Comparison of ENCODE assay signal across 7 cellular contexts in genomic region chr12:104605685-104606084, GRCh38.
A peak's percentile ranks its signal among the peaks of the same experiment; 100 is the strongest.
DNase-seq lines count a peak whose midpoint lies in the region; ATAC-seq and TF ChIP-seq lines count a peak whose summit lies in the region.

No MANE protein-coding gene starts in this region.

- TF ChIP-seq CTCF in brain (conservative IDR thresholded peaks at IDR 0.05) (no peak), lower leg skin (IDR thresholded peaks at IDR 0.05) (no peak), tibial artery (IDR thresholded peaks at IDR 0.05) (no peak), ovary (IDR thresholded peaks at IDR 0.05) (no peak)

- H3K27me3 Mint-ChIP-seq in IgD-negative memory B cell (no peaks in the 10 kb centered on the region), brain (no peaks in the 10 kb centered on the region)
- no peaks in the 10 kb centered on the region for H3K27me3 Mint-ChIP-seq in stimulated activated naive B cell treated with anti-CD40 and anti-IgM and Interleukin-4, amounts not matched to agents 10 μg/mL and 1 μg/mL and 100 μg/mL, for 72 hours
- no peaks in the 10 kb centered on the region for H3K27me3 Mint-ChIP-seq in activated T-cell treated with anti-CD3 and anti-CD28 coated beads, Interleukin-2, amount 50 U/mL, for 72 hours (ENCODE audit: low read depth)

- H3K36me3 ChIP-seq in tibial artery (no peaks in the 10 kb centered on the region), ovary (no peaks in the 10 kb centered on the region)

- H3K4me3 Mint-ChIP-seq in IgD-negative memory B cell = peak overlapping the region in 3 of 4 donors; percentile 9 to 43 (median 35)
- H3K4me3 Mint-ChIP-seq in brain = peak overlapping the region in 2 of 5 experiments; percentile 5 to 11
- no peak overlapping the region for H3K4me3 Mint-ChIP-seq in stimulated activated naive B cell treated with anti-CD40 and anti-IgM and Interleukin-4, amounts not matched to agents 10 μg/mL and 1 μg/mL and 100 μg/mL, for 72 hours
- H3K4me3 Mint-ChIP-seq in activated T-cell treated with anti-CD3 and anti-CD28 coated beads, Interleukin-2, amount 50 U/mL, for 72 hours = no peak overlapping the region

- TF ChIP-seq POLR2A in lower leg skin (IDR thresholded peaks at IDR 0.05) = no peak
- TF ChIP-seq POLR2A in ovary (IDR thresholded peaks at IDR 0.05) = no peak

- intact Hi-C loops in lower leg skin (cut with DNase I; ENCODE audit: low total_unique reads) = no loop called here
- intact Hi-C loops in tibial artery (cut with DNase I; ENCODE audit: low total_unique reads) = no loop called here
- intact Hi-C loops in ovary (cut with DNase I) = no loop called here

- H3K27ac Mint-ChIP-seq in IgD-negative memory B cell (no peak overlapping the region), brain (peak overlapping the region in 4 of 5 experiments; percentile 11 to 90 (median 72))
- H3K27ac Mint-ChIP-seq in stimulated activated naive B cell treated with anti-CD40 and anti-IgM and Interleukin-4, amounts not matched to agents 10 μg/mL and 1 μg/mL and 100 μg/mL, for 72 hours = no peak overlapping the region
- no peak overlapping the region for H3K27ac Mint-ChIP-seq in activated T-cell treated with anti-CD3 and anti-CD28 coated beads, Interleukin-2, amount 50 U/mL, for 72 hours

- H3K9me3 Mint-ChIP-seq in IgD-negative memory B cell (no peaks in the 10 kb centered on the region), brain (peaks cover 0 to 3% (median 0%) of the 10 kb centered on the region in 5 experiments)
- no peaks in the 10 kb centered on the region for H3K9me3 Mint-ChIP-seq in stimulated activated naive B cell treated with anti-CD40 and anti-IgM and Interleukin-4, amounts not matched to agents 10 μg/mL and 1 μg/mL and 100 μg/mL, for 72 hours
- no peaks in the 10 kb centered on the region for H3K9me3 Mint-ChIP-seq in activated T-cell treated with anti-CD3 and anti-CD28 coated beads, Interleukin-2, amount 50 U/mL, for 72 hours

- no peak for ATAC-seq in stimulated activated naive B cell treated with anti-CD40 and anti-IgM and Interleukin-4, amounts not matched to agents 10 μg/mL and 1 μg/mL and 100 μg/mL, for 72 hours (replicated peaks)
- no peak for ATAC-seq in activated T-cell treated with anti-CD3 and anti-CD28 coated beads, Interleukin-2, amount 50 U/mL, for 72 hours (replicated peaks in 1 of 2)

- no peaks in the 10 kb centered on the region for H3K9me3 ChIP-seq in tibial artery
- no peaks in the 10 kb centered on the region for H3K9me3 ChIP-seq in ovary

- no peak for TF ChIP-seq EP300 in ovary (IDR thresholded peaks at IDR 0.05)

- H3K27me3 ChIP-seq in tibial artery (no peaks in the 10 kb centered on the region), ovary (no peaks in the 10 kb centered on the region)

- peaks cover 2% of the 10 kb centered on the region for H3K36me3 Mint-ChIP-seq in IgD-negative memory B cell
- H3K36me3 Mint-ChIP-seq in brain = peaks cover 6% of the 10 kb centered on the region
- peaks cover 57 to 63% of the 10 kb centered on the region in 2 donors for H3K36me3 Mint-ChIP-seq in stimulated activated naive B cell treated with anti-CD40 and anti-IgM and Interleukin-4, amounts not matched to agents 10 μg/mL and 1 μg/mL and 100 μg/mL, for 72 hours
- peaks cover 0 to 1% of the 10 kb centered on the region in 2 donors for H3K36me3 Mint-ChIP-seq in activated T-cell treated with anti-CD3 and anti-CD28 coated beads, Interleukin-2, amount 50 U/mL, for 72 hours (ENCODE audit: insufficient read depth in 2 of 2)

- 47 to 51% methylated on average over 10 of the region's 10 CpGs for WGBS in lower leg skin, 2 donors
- 75 to 86% (median 84%) methylated on average over 10 of the region's 10 CpGs for WGBS in ovary, 3 donors

- H3K4me1 Mint-ChIP-seq in IgD-negative memory B cell (peaks cover 27 to 45% (median 41%) of the 10 kb centered on the region in 3 donors), brain (peaks cover 77% of the 10 kb centered on the region)
- H3K4me1 Mint-ChIP-seq in stimulated activated naive B cell treated with anti-CD40 and anti-IgM and Interleukin-4, amounts not matched to agents 10 μg/mL and 1 μg/mL and 100 μg/mL, for 72 hours = peaks cover 42 to 87% of the 10 kb centered on the region in 2 donors
- peaks cover 33% of the 10 kb centered on the region for H3K4me1 Mint-ChIP-seq in activated T-cell treated with anti-CD3 and anti-CD28 coated beads, Interleukin-2, amount 50 U/mL, for 72 hours (ENCODE audit: low read depth)

- H3K4me1 ChIP-seq in tibial artery (peaks cover 0 to 29% (median 5%) of the 10 kb centered on the region in 4 donors), ovary (ENCODE audit: insufficient read depth) (peaks cover 6% of the 10 kb centered on the region)

- peak overlapping the region; percentile 65 to 68 for H3K27ac ChIP-seq in tibial artery
- H3K27ac ChIP-seq in ovary = no peak overlapping the region

- DNase-seq in lower leg skin (ENCODE audit: low spot score in 2 of 2) (peak; percentile 88 to 95), tibial artery (peak; percentile 91 to 92), ovary (no peak)
- DNase-seq in stimulated activated naive B cell treated with anti-CD40 and anti-IgM and Interleukin-4, amounts not matched to agents 10 μg/mL and 1 μg/mL and 100 μg/mL, for 72 hours = no peak
- DNase-seq in activated T-cell treated with anti-CD3 and anti-CD28 coated beads, Interleukin-2, amount 50 U/mL, for 72 hours = no peak

- H3K4me3 ChIP-seq in lower leg skin (ENCODE audit: low read depth, poor library complexity, severe bottlenecking) = no peak overlapping the region
- H3K4me3 ChIP-seq in tibial artery = no peak overlapping the region
- no peak overlapping the region for H3K4me3 ChIP-seq in ovary

Comparison
In these comparisons a context has a peak if more than half of its experiments do, and no peak if none do; other contexts are left out.
1. H3K27ac Mint-ChIP-seq: peak in brain (4 of 5); none in IgD-negative memory B cell (0 of 3), stimulated activated naive B cell treated with anti-CD40 and anti-IgM and Interleukin-4, amounts not matched to agents 10 μg/mL and 1 μg/mL and 100 μg/mL, for 72 hours (single experiment) and activated T-cell treated with anti-CD3 and anti-CD28 coated beads, Interleukin-2, amount 50 U/mL, for 72 hours (single experiment).
2. H3K4me3 Mint-ChIP-seq: peak in IgD-negative memory B cell (3 of 4); none in stimulated activated naive B cell treated with anti-CD40 and anti-IgM and Interleukin-4, amounts not matched to agents 10 μg/mL and 1 μg/mL and 100 μg/mL, for 72 hours (0 of 2) and activated T-cell treated with anti-CD3 and anti-CD28 coated beads, Interleukin-2, amount 50 U/mL, for 72 hours (0 of 2).
3. DNase-seq: peak in lower leg skin (2 of 2) and tibial artery (2 of 2); none in stimulated activated naive B cell treated with anti-CD40 and anti-IgM and Interleukin-4, amounts not matched to agents 10 μg/mL and 1 μg/mL and 100 μg/mL, for 72 hours (single experiment), ovary (0 of 5) and activated T-cell treated with anti-CD3 and anti-CD28 coated beads, Interleukin-2, amount 50 U/mL, for 72 hours (0 of 2).
4. H3K27ac ChIP-seq: peak in tibial artery (2 of 2); none in ovary (0 of 2).